1 cellular context compared by ENCODE assay signal in genomic region chr19:4567584-4568071, GRCh38.
TF ChIP-seq lines count a peak whose summit lies in the region.

No MANE protein-coding gene starts in this region.

TF ChIP-seq in H1, 55 proteins besides CTCF, POLR2A, EP300 and RAD21:
- TF ChIP-seq HDAC2 (IDR thresholded peaks at IDR 0.05; ENCODE audit: borderline replicate concordance in 1 of 2, low read depth in 2 of 2, low read length in 2 of 2), result peak in 1 of 2 experiments; percentile 98; a peak in 2 of 4 replicates
- no peak for TF ChIP-seq ASH2L (IDR thresholded peaks at IDR 0.05; ENCODE audit: low read length)
- no peak for TF ChIP-seq JUN (IDR thresholded peaks at IDR 0.05; ENCODE audit: low read depth, low read length)
- TF ChIP-seq CHD1 (IDR thresholded peaks at IDR 0.05; ENCODE audit: low read depth, low read length), result no peak
- TF ChIP-seq ATF2 (IDR thresholded peaks at IDR 0.05; ENCODE audit: low read length), result no peak
- TF ChIP-seq RNF2 (IDR thresholded peaks at IDR 0.05; ENCODE audit: borderline replicate concordance, low read depth, low read length, missing control alignments, poor library complexity, severe bottlenecking), result no peak
- TF ChIP-seq SP4 (IDR thresholded peaks at IDR 0.05; ENCODE audit: low read length), result no peak; the same call in 1 of the 2 replicates
- no peak for TF ChIP-seq CREB1 (IDR thresholded peaks at IDR 0.05)
- TF ChIP-seq JUND (IDR thresholded peaks at IDR 0.05; ENCODE audit: low read length), result peak; percentile 71; the same call in 1 of the 2 replicates
- TF ChIP-seq CHD2 (IDR thresholded peaks at IDR 0.05; ENCODE audit: low read length), result no peak
- TF ChIP-seq SP1 (IDR thresholded peaks at IDR 0.05; ENCODE audit: low read depth, low read length), result no peak
- TF ChIP-seq KDM1A (IDR thresholded peaks at IDR 0.05; ENCODE audit: borderline replicate concordance, low read length), result peak; percentile 100
- no peak for TF ChIP-seq NANOG (IDR thresholded peaks at IDR 0.05; ENCODE audit: insufficient read depth, low read depth, low read length, poor library complexity, severe bottlenecking)
- no peak for TF ChIP-seq SIRT6 (IDR thresholded peaks at IDR 0.05; ENCODE audit: low read length)
- TF ChIP-seq, protein P1, sequence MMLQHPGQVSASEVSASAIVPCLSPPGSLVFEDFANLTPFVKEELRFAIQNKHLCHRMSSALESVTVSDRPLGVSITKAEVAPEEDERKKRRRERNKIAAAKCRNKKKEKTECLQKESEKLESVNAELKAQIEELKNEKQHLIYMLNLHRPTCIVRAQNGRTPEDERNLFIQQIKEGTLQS (IDR thresholded peaks at IDR 0.05; ENCODE audit: insufficient read depth, low read depth, low read length), result no peak
- no peak for TF ChIP-seq BRCA1 (IDR thresholded peaks at IDR 0.05; ENCODE audit: low read depth, low read length)
- TF ChIP-seq, protein P2, sequence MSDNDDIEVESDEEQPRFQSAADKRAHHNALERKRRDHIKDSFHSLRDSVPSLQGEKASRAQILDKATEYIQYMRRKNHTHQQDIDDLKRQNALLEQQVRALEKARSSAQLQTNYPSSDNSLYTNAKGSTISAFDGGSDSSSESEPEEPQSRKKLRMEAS (IDR thresholded peaks at IDR 0.05), result peak; percentile 71
- TF ChIP-seq MAFK (IDR thresholded peaks at IDR 0.05; ENCODE audit: low read depth, low read length), result no peak
- TF ChIP-seq SAP30 (IDR thresholded peaks at IDR 0.05; ENCODE audit: insufficient read depth, insufficient replicate concordance, low read length), result no peak
- TF ChIP-seq TEAD4 (IDR thresholded peaks at IDR 0.05; ENCODE audit: low read depth, low read length), result no peak
- TF ChIP-seq CHD7 (IDR thresholded peaks at IDR 0.05; ENCODE audit: insufficient replicate concordance, low read length), result no peak
